Comparison of ENCODE assay signal across 12 cellular contexts in the genomic region with DNA sequence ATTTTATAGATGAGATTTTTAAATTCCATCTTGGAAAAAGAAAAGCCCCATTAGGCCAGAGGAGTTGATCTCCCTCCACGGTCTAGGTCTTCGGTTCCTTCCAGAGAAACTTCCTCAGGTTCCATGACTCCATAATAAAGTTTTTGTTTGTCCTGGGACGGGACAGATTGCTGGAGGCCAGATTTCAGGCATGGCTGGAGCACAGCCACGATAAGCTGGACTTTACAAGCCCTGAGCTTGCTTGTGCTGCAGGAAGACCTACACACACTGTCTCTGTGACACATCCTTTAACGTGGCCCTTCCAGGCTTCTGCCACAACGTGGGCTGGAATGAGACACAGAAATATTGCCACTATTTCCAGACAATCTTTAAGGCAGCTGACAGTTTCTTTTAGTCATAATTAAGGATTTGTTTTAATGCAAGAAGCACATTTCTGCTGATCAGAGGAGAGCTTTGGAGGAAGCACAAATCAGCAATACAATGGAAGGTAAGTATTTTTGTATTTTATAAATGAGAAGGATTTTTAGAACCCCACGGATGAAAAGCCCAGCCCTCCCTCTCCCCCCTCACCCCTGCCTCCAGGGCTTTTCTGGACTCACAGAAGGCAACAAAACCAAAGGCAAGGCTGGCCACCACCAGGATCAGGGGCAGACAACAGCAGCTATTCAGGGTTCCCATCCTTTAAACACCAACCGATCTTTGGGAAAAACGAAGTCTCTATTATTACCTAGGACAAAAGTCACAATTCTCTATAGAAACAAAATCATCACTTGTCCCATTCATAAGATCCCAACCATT. TPM values are rescaled to one million over a fixed set of nuclear protein-coding genes. Genes with fewer than 3 reads are reported as not detected.
DNase-seq lines count a peak whose midpoint lies in the region; ATAC-seq, FAIRE-seq and TF ChIP-seq lines count a peak whose summit lies in the region.
"Had no signal": no experiment of that assay in that cellular context is flagged by ENCODE, and none has a peak within 500 bp of the region (broad histone marks: within the 10 kb centered on the region; RNA-seq: fewer than 3 reads in every experiment).

No MANE protein-coding gene starts in this region.

- FAIRE-seq in H1 (lab: Jason Lieb, UNC): no peak
- FAIRE-seq: TTC549 had no signal

- TF ChIP-seq POLR2A in IMR-90 (IDR thresholded peaks at IDR 0.05; ENCODE audit: low read depth, low read length): no peak
- peak in 1 of 2 experiments; percentile 18; a peak in 1 of 3 replicates for TF ChIP-seq POLR2A in H1 (IDR thresholded peaks at IDR 0.05; ENCODE audit: control extremely low read depth in 1 of 2, low read depth in 2 of 2, low read length in 2 of 2)
- TF ChIP-seq POLR2A in thyroid gland (IDR thresholded peaks at IDR 0.05): no peak

- H4K8ac ChIP-seq in IMR-90 (ENCODE audit: low read depth in 2 of 2, low read length in 2 of 2) (0 out of 4 replicates have a peak overlapping the region, but pooled peaks of 1 of the 2 experiments have one; percentile 3), H1 (ENCODE audit: extremely low read depth, insufficient read depth, low read length) (no peak overlapping the region)

- H2BK120ac ChIP-seq in IMR-90 (ENCODE audit: low read depth, low read length) (no peak overlapping the region), H1 (replicated peaks; ENCODE audit: low read depth, low read length) (peak overlapping the region; percentile 75)

- H3K9me1 ChIP-seq in IMR-90 (ENCODE audit: insufficient read depth, low read length): peaks cover 24% of the 10 kb centered on the region

- H2BK15ac ChIP-seq in IMR-90 (ENCODE audit: low read depth, low read length) (no peak overlapping the region), H1 (ENCODE audit: low read length) (no peak overlapping the region; the same call in 1 of the 2 replicates)

- peaks cover 34% of the 10 kb centered on the region for H3K4me1 ChIP-seq in IMR-90 (ENCODE audit: control insufficient read depth, insufficient read depth, low read length)
- H3K4me1 ChIP-seq in H1 (replicated peaks in 1 of 4; ENCODE audit: control insufficient read depth in 3 of 4, insufficient read depth in 4 of 4, low read length in 3 of 4): peaks cover 29 to 51% (median 38%) of the 10 kb centered on the region in 4 experiments
- peaks cover 87% of the 10 kb centered on the region for H3K4me1 ChIP-seq in lower lobe of right lung
- H3K4me1 ChIP-seq in thyroid gland: peaks cover 85 to 91% of the 10 kb centered on the region in 2 donors
- peaks cover 5% of the 10 kb centered on the region for H3K4me1 ChIP-seq in CD8-positive, alpha-beta memory T cell (ENCODE audit: insufficient read depth, low read length)
- no peaks in the 10 kb centered on the region for H3K4me1 ChIP-seq in CD4-positive, alpha-beta memory T cell (ENCODE audit: insufficient read depth, low read length)

- H3K27ac Mint-ChIP-seq in CD8-positive, alpha-beta memory T cell: no peak overlapping the region
- H3K27ac Mint-ChIP-seq in CD4-positive, alpha-beta memory T cell: no peak overlapping the region
- H3K27ac Mint-ChIP-seq: stimulated activated naive CD8-positive, alpha-beta T cell treated with anti-CD3 and anti-CD28 coated beads, Interleukin-15, amount 100 ng/mL, for 72 hours had no signal

- H2AK5ac ChIP-seq in IMR-90 (ENCODE audit: low read depth, low read length): no peak overlapping the region
- H2AK5ac ChIP-seq in H1 (ENCODE audit: low read depth, low read length): peak overlapping the region; percentile 8; the same call in 1 of the 2 replicates

- no peak for TF ChIP-seq EP300 in H1 (IDR thresholded peaks at IDR 0.05; ENCODE audit: borderline replicate concordance in 1 of 2, low read depth in 2 of 2, low read length in 2 of 2)

- H2BK5ac ChIP-seq in IMR-90 (ENCODE audit: low read depth, low read length, poor library complexity, severe bottlenecking) (no peak overlapping the region), H1 (ENCODE audit: low read depth, low read length) (peak overlapping the region; percentile 81)

- ATAC-seq in IMR-90 (ENCODE audit: low read depth): peak; percentile 10; the same call in 1 of the 2 replicates
- no peak for ATAC-seq in lower lobe of right lung
- ATAC-seq in HG03108 (IDR thresholded peaks at IDR 0.05; ENCODE audit: unreplicated experiment): no peak
- ATAC-seq: stimulated activated naive CD8-positive, alpha-beta T cell treated with anti-CD3 and anti-CD28 coated beads, Interleukin-15, amount 100 ng/mL, for 72 hours had no signal

- H3K4ac ChIP-seq in IMR-90 (ENCODE audit: low read depth, low read length) (no peak overlapping the region; the same call in 1 of the 2 replicates), H1 (replicated peaks; ENCODE audit: insufficient read length, low read depth, low read length) (peak overlapping the region; percentile 84)

- H2BK12ac ChIP-seq in H1 (ENCODE audit: low read depth, low read length): peak overlapping the region; percentile 78; the same call in 1 of the 2 replicates

- H3K4me3 ChIP-seq in IMR-90 (ENCODE audit: insufficient read depth, low read depth, low read length) (no peak overlapping the region), H1 (ENCODE audit: extremely low read depth in 1 of 4, insufficient read depth in 2 of 4, low read depth in 3 of 4, low read length in 4 of 4) (peak overlapping the region; percentile 16 to 87 (median 30); a peak in 7 of 8 replicates), lower lobe of right lung (no peak overlapping the region), thyroid gland (replicated peaks in 1 of 3) (no peak overlapping the region)
- H3K4me3 ChIP-seq in CD8-positive, alpha-beta memory T cell (ENCODE audit: low read length): no peak overlapping the region
- no peak overlapping the region for H3K4me3 ChIP-seq in CD4-positive, alpha-beta memory T cell (ENCODE audit: low read length in 2 of 2)
- H3K4me3 ChIP-seq: cardiac muscle cell had no signal

- TF ChIP-seq CTCF in IMR-90 (conservative IDR thresholded peaks at IDR 0.05; ENCODE audit: low read depth, low read length) (no peak), H1 (IDR thresholded peaks at IDR 0.05; ENCODE audit: control extremely low read depth in 1 of 3, insufficient read depth in 1 of 3, low read depth in 1 of 3, low read length in 3 of 3) (no peak), lower lobe of right lung (IDR thresholded peaks at IDR 0.05) (no peak), thyroid gland (IDR thresholded peaks at IDR 0.05) (no peak)

- dilution Hi-C loops in IMR-90 (cut with HindIII; ENCODE audit: low sequenced_read_pairs, unreplicated experiment): no loop called here

- H2BK20ac ChIP-seq in IMR-90 (ENCODE audit: low read depth, low read length) (no peak overlapping the region), H1 (ENCODE audit: low read length) (peak overlapping the region; percentile 62; the same call in 1 of the 2 replicates)

- peak; percentile 54 for DNase-seq in IMR-90
- DNase-seq in H1 (ENCODE audit: low read depth in 1 of 2, low spot score in 2 of 2): no peak
- DNase-seq in lower lobe of right lung: no peak
- peak; percentile 50 to 53 for DNase-seq in thyroid gland
- no peak for DNase-seq in CD8-positive, alpha-beta memory T cell
- no peak for DNase-seq in CD4-positive, alpha-beta memory T cell
- DNase-seq in activated naive CD4-positive, alpha-beta T cell treated with anti-CD3 and anti-CD28 coated beads, Interleukin-2, amount 50 U/mL, for 16 hours: no peak
- DNase-seq: NCI-H187 treated with DMSO at 0.1 percent for 48 hours; stimulated activated naive CD8-positive, alpha-beta T cell treated with anti-CD3 and anti-CD28 coated beads, Interleukin-15, amount 100 ng/mL, for 72 hours had no signal

- no peak overlapping the region for H4K91ac ChIP-seq in IMR-90 (ENCODE audit: insufficient read depth, low read depth, low read length)
- H4K91ac ChIP-seq in H1 (replicated peaks; ENCODE audit: insufficient read length, low read length): peak overlapping the region; percentile 72

- no TSS peak for BruUV-seq in IMR-90 (replicated peaks; lab: Mats Ljungman, UMichigan)

- no peak overlapping the region for H3K18ac ChIP-seq in IMR-90 (ENCODE audit: low read depth, low read length)
- peak overlapping the region; percentile 65; the same call in 1 of the 2 replicates for H3K18ac ChIP-seq in H1 (ENCODE audit: extremely low read depth, low read length)

- peaks cover 33 to 79% of the 10 kb centered on the region in 2 donors for H3K27me3 Mint-ChIP-seq in CD8-positive, alpha-beta memory T cell
- H3K27me3 Mint-ChIP-seq in CD4-positive, alpha-beta memory T cell: peaks cover 57 to 63% of the 10 kb centered on the region in 2 donors

- H3K36me3 ChIP-seq in IMR-90 (ENCODE audit: control insufficient read depth, insufficient read depth, low read length): peaks cover 12% of the 10 kb centered on the region
- peaks cover 0 to 31% (median 3%) of the 10 kb centered on the region in 4 experiments; a peak in 6 of 8 replicates for H3K36me3 ChIP-seq in H1 (ENCODE audit: control insufficient read depth in 2 of 4, insufficient read depth in 4 of 4, low read length in 3 of 4)
- H3K36me3 ChIP-seq in lower lobe of right lung: no peaks in the 10 kb centered on the region
- H3K36me3 ChIP-seq in thyroid gland: no peaks in the 10 kb centered on the region
- no peaks in the 10 kb centered on the region for H3K36me3 ChIP-seq in CD8-positive, alpha-beta memory T cell (ENCODE audit: insufficient read depth, low read length)
- no peaks in the 10 kb centered on the region for H3K36me3 ChIP-seq in CD4-positive, alpha-beta memory T cell (ENCODE audit: insufficient read depth, low read length)

- no peak for TF ChIP-seq RAD21 in IMR-90 (IDR thresholded peaks at IDR 0.05; ENCODE audit: low read length)
- no peak for TF ChIP-seq RAD21 in H1 (IDR thresholded peaks at IDR 0.05 in 1 of 2, conservative IDR thresholded peaks at IDR 0.05 in 1 of 2; ENCODE audit: low read depth in 2 of 2, low read length in 2 of 2)

- H3K14ac ChIP-seq in IMR-90 (replicated peaks; ENCODE audit: low read depth, low read length) (no peak overlapping the region), H1 (ENCODE audit: insufficient read length) (no peak overlapping the region)

- H3K9me3 ChIP-seq in IMR-90 (ENCODE audit: control insufficient read depth, insufficient read depth, low read length) (no peaks in the 10 kb centered on the region), H1 (ENCODE audit: insufficient read depth in 2 of 2, low read depth in 1 of 2, low read length in 1 of 2) (no peaks in the 10 kb centered on the region), lower lobe of right lung (no peaks in the 10 kb centered on the region), thyroid gland (no peaks in the 10 kb centered on the region)
- H3K9me3 ChIP-seq in CD8-positive, alpha-beta memory T cell (ENCODE audit: low read length): no peaks in the 10 kb centered on the region
- no peaks in the 10 kb centered on the region for H3K9me3 ChIP-seq in CD4-positive, alpha-beta memory T cell (ENCODE audit: control insufficient read depth in 1 of 2, low read length in 2 of 2)

- peak overlapping the region; percentile 21 for H2AFZ ChIP-seq in IMR-90 (replicated peaks; ENCODE audit: low read length, poor library complexity)
- H2AFZ ChIP-seq in H1 (ENCODE audit: low read length): no peak overlapping the region

- H3K4me2 ChIP-seq in IMR-90 (ENCODE audit: low read depth, low read length): no peak overlapping the region; the same call in 1 of the 2 replicates
- peak overlapping the region; percentile 79 to 84 for H3K4me2 ChIP-seq in H1 (ENCODE audit: insufficient read depth in 1 of 2, low read depth in 2 of 2, low read length in 2 of 2)

- 40% methylated on average over 1 of the region's 9 CpGs; no CpG with 5 or more reads in 1 of the 2 experiments for WGBS in IMR-90 (ENCODE audit: extremely low coverage in 2 of 2, insufficient read length in 1 of 2), 2 experiments
- 29% methylated on average over 9 of the region's 9 CpGs; no CpG with 5 or more reads in 1 of the 2 experiments for WGBS in H1 (ENCODE audit: extremely low coverage in 1 of 2, insufficient coverage in 1 of 2, insufficient read length in 1 of 2, insufficient replicate concordance in 2 of 2, low coverage in 1 of 2, low lambda C conversion rate in 2 of 2, missing lambda C conversion rate in 1 of 2), 2 experiments
- 20 to 23% methylated on average over 8 to 9 of the region's 9 CpGs for WGBS in thyroid gland, 2 donors

- H3K9ac ChIP-seq in IMR-90 (ENCODE audit: low read depth, low read length) (no peak overlapping the region), H1 (replicated peaks in 1 of 4; ENCODE audit: extremely low read depth in 1 of 4, low read depth in 3 of 4, low read length in 3 of 4) (peak overlapping the region in 3 of 4 experiments; percentile 31 to 65 (median 31); a peak in 5 of 7 replicates)

- peaks cover 90% of the 10 kb centered on the region for H4K20me1 ChIP-seq in IMR-90 (ENCODE audit: insufficient read depth, low read length)
- peaks cover 12 to 26% of the 10 kb centered on the region in 2 experiments for H4K20me1 ChIP-seq in H1 (replicated peaks in 1 of 2; ENCODE audit: control insufficient read depth in 1 of 2, insufficient read depth in 2 of 2, low read length in 2 of 2)

- H3K23me2 ChIP-seq in H1 (ENCODE audit: low read depth, low read length): peaks cover 7% of the 10 kb centered on the region

- H3K27ac ChIP-seq in IMR-90 (ENCODE audit: insufficient read depth, low read length) (no peak overlapping the region), H1 (ENCODE audit: low read depth, low read length) (peak overlapping the region; percentile 87), lower lobe of right lung (peak overlapping the region; percentile 21), thyroid gland (peak overlapping the region; percentile 95 to 99 (median 98))
- H3K27ac ChIP-seq in CD8-positive, alpha-beta memory T cell (ENCODE audit: low read depth, low read length): no peak overlapping the region
- no peak overlapping the region for H3K27ac ChIP-seq in CD4-positive, alpha-beta memory T cell (ENCODE audit: low read depth, low read length)
- H3K27ac ChIP-seq: cardiac muscle cell had no signal

- in situ Hi-C loops in IMR-90 (cut with MboI; ENCODE audit: low sequenced_read_pairs): loop anchor here (10.0 kb wide), 1 partner anchor 99 kb away; no protein-coding TSS in a partner anchor

- intact Hi-C loops in IMR-90 (cut with micrococcal nuclease) (no loop called here), lower lobe of right lung (cut with DNase I) (no loop called here), thyroid gland (cut with DNase I) (loop anchor here (10.0 kb wide), 1 partner anchor 69 kb away; no protein-coding TSS in a partner anchor)
- intact Hi-C loops in CD4-positive, alpha-beta memory T cell (cut with micrococcal nuclease): no loop called here

- H3K79me1 ChIP-seq in IMR-90 (ENCODE audit: low read depth in 1 of 2, low read length in 2 of 2) (peaks cover 4 to 54% of the 10 kb centered on the region in 2 experiments; a peak in 2 of 4 replicates), H1 (ENCODE audit: low read depth, low read length) (peaks cover 10% of the 10 kb centered on the region)

- H3K4me3 Mint-ChIP-seq in CD8-positive, alpha-beta memory T cell: no peak overlapping the region
- H3K4me3 Mint-ChIP-seq in CD4-positive, alpha-beta memory T cell: peak overlapping the region in 1 of 8 donors; percentile 13
- H3K4me3 Mint-ChIP-seq: stimulated activated naive CD8-positive, alpha-beta T cell treated with anti-CD3 and anti-CD28 coated beads, Interleukin-15, amount 100 ng/mL, for 72 hours had no signal

- POLR2A ChIA-PET in IMR-90 (lab: Charles Lee; ENCODE audit: unreplicated experiment) (no interaction called here), H1 (lab: Charles Lee; ENCODE audit: partially characterized antibody) (interaction anchor here (0.7 to 3.9 kb wide), 9 partner anchors 9 to 106 kb away, joined by 3 to 22 read pairs (median 3); no protein-coding TSS in a partner anchor)
- POLR2A ChIA-PET in CD8-positive, alpha-beta memory T cell (lab: Charles Lee): no interaction called here
- POLR2A ChIA-PET in CD4-positive, alpha-beta memory T cell (lab: Charles Lee; ENCODE audit: partially characterized antibody): no interaction called here

- no peaks in the 10 kb centered on the region for H3K36me3 Mint-ChIP-seq in CD8-positive, alpha-beta memory T cell
- peaks cover 0 to 2% of the 10 kb centered on the region in 2 donors for H3K36me3 Mint-ChIP-seq in CD4-positive, alpha-beta memory T cell

- H4K5ac ChIP-seq in IMR-90 (ENCODE audit: low read depth, low read length) (no peak overlapping the region), H1 (ENCODE audit: insufficient read length, low read depth, low read length) (peak overlapping the region; percentile 75)

- H3K23ac ChIP-seq in IMR-90 (ENCODE audit: low read depth, low read length): peak overlapping the region; percentile 26; the same call in 1 of the 2 replicates
- no peak overlapping the region for H3K23ac ChIP-seq in H1 (ENCODE audit: insufficient read length)

- peaks cover 0 to 5% (median 0%) of the 10 kb centered on the region in 5 donors for H3K9me3 Mint-ChIP-seq in CD8-positive, alpha-beta memory T cell
- H3K9me3 Mint-ChIP-seq in CD4-positive, alpha-beta memory T cell: peaks cover 0 to 2% (median 0%) of the 10 kb centered on the region in 8 donors
- H3K9me3 Mint-ChIP-seq: stimulated activated naive CD8-positive, alpha-beta T cell treated with anti-CD3 and anti-CD28 coated beads, Interleukin-15, amount 100 ng/mL, for 72 hours had no signal

- H3K79me2 ChIP-seq in H1 (ENCODE audit: control insufficient read depth in 1 of 2, insufficient read depth in 2 of 2, low read length in 2 of 2): peaks cover 65 to 97% of the 10 kb centered on the region in 2 experiments

- H3K56ac ChIP-seq in IMR-90 (ENCODE audit: extremely low read depth, insufficient read depth, low read length): no peak overlapping the region
- no peak overlapping the region for H3K56ac ChIP-seq in H1 (replicated peaks; ENCODE audit: insufficient read length, low read depth, low read length)

- peak overlapping the region; percentile 47 for H2AK9ac ChIP-seq in IMR-90 (replicated peaks; ENCODE audit: low read depth, low read length, poor library complexity)

- H3K4me1 Mint-ChIP-seq in CD8-positive, alpha-beta memory T cell: peaks cover 7 to 19% (median 13%) of the 10 kb centered on the region in 3 donors
- peaks cover 4 to 9% (median 6%) of the 10 kb centered on the region in 4 donors for H3K4me1 Mint-ChIP-seq in CD4-positive, alpha-beta memory T cell
- H3K4me1 Mint-ChIP-seq: stimulated activated naive CD8-positive, alpha-beta T cell treated with anti-CD3 and anti-CD28 coated beads, Interleukin-15, amount 100 ng/mL, for 72 hours had no signal

- H3K27me3 ChIP-seq in IMR-90 (ENCODE audit: control insufficient read depth, insufficient read depth, low read length): no peaks in the 10 kb centered on the region
- no peaks in the 10 kb centered on the region for H3K27me3 ChIP-seq in H1 (replicated peaks in 1 of 4; ENCODE audit: control insufficient read depth in 3 of 4, extremely low read depth in 1 of 4, insufficient read depth in 3 of 4, low read length in 3 of 4)
- H3K27me3 ChIP-seq in lower lobe of right lung (ENCODE audit: low read depth): no peaks in the 10 kb centered on the region
- H3K27me3 ChIP-seq in thyroid gland: no peaks in the 10 kb centered on the region
- peaks cover 5% of the 10 kb centered on the region for H3K27me3 ChIP-seq in CD8-positive, alpha-beta memory T cell (ENCODE audit: insufficient read depth, low read length, poor library complexity, severe bottlenecking)
- H3K27me3 ChIP-seq in CD4-positive, alpha-beta memory T cell (ENCODE audit: insufficient read depth, low read length): peaks cover 14% of the 10 kb centered on the region
- H3K27me3 ChIP-seq: cardiac muscle cell had no signal

- CTCF ChIA-PET in IMR-90 (lab: Yijun Ruan, JAX) (interaction anchor here (1.1 to 1.9 kb wide), 2 partner anchors 9 to 106 kb away, joined by 3 to 7 read pairs; no protein-coding TSS in a partner anchor), H1 (lab: Charles Lee; ENCODE audit: partially characterized antibody) (interaction anchor here (0.8 to 2.3 kb wide), 5 partner anchors 21 to 368 kb away, joined by 3 to 9 read pairs (median 5); no protein-coding TSS in a partner anchor)
- CTCF ChIA-PET in CD8-positive, alpha-beta memory T cell (lab: Charles Lee): no interaction called here
- CTCF ChIA-PET in CD4-positive, alpha-beta memory T cell (lab: Charles Lee; ENCODE audit: partially characterized antibody): no interaction called here

RNA-seq across cellular contexts. Expression of gene CTBP2, which starts 6.5 kb away (rescaled TPM):
- 74.2 and 81.0 TPM in 2 replicates for total RNA-seq in IMR-90 (2012; rRNA removed)
- 80.2 and 86.6 TPM in 2 replicates for polyA plus RNA-seq in IMR-90 (2012; rRNA removed)
- 63.0 and 104 TPM in 2 replicates for polyA plus RNA-seq in IMR-90 (2012; cell fraction: cytosol; rRNA removed)
- 167 and 220 TPM in 2 replicates for polyA plus RNA-seq in IMR-90 (2012; cell fraction: nucleus; rRNA removed; ENCODE audit: low replicate concordance)
- 218 and 221 TPM in 2 replicates for total RNA-seq in H1 (2021; fragmentation: NEBNext Ultra II Directional; extraction: Animal tissue kit (Norgen Biotek cat#: 25700))
- 208 and 274 TPM in 2 replicates for polyA plus RNA-seq in H1 (2011; rRNA removed)
- 254 TPM for polyA plus RNA-seq in H1 (2011; cell fraction: cytosol; rRNA removed)
- polyA plus RNA-seq in H1 (2011; cell fraction: nucleus; rRNA removed): 524 TPM
- polyA plus RNA-seq in H1 (2012, experiment 1 of 2): 156 to 222 TPM (median 206 TPM) in 4 replicates
- polyA plus RNA-seq in H1 (2012, experiment 2 of 2): 48.0 TPM
- polyA plus RNA-seq in H1 (2013, experiment 1 of 2): 109 TPM
- 108 TPM for polyA plus RNA-seq in H1 (2013, experiment 2 of 2)
- 244 and 299 TPM in 2 replicates for polyA minus RNA-seq in H1 (2011; rRNA and poly(A)+ RNA removed)
- 209 TPM for polyA minus RNA-seq in H1 (2011; cell fraction: cytosol; rRNA and poly(A)+ RNA removed)
- 223 TPM for polyA minus RNA-seq in H1 (2011; cell fraction: nucleus; rRNA and poly(A)+ RNA removed)
- 73.0 TPM for total RNA-seq in lower lobe of right lung
- total RNA-seq in thyroid gland: 100 to 1,000 TPM in 3 of 4 donors, 10 to 100 TPM in 1; 92.4 to 136 (median 125) TPM
- total RNA-seq in CD8-positive, alpha-beta memory T cell: 1 to 10 TPM; 1.4 to 1.8 TPM
- polyA plus RNA-seq in CD8-positive, alpha-beta memory T cell: 2.8 TPM
- under 1 TPM; 0.61 to 0.97 TPM for total RNA-seq in CD4-positive, alpha-beta memory T cell
- polyA plus RNA-seq in CD4-positive, alpha-beta memory T cell: under 1 TPM in 1 of 2 donors, not detected in 1; 0.16 TPM

Comparison
In these comparisons a context has a peak if more than half of its experiments do, and no peak if none do; other contexts are left out.
1. DNase-seq: peak in IMR-90 (single experiment) and thyroid gland (2 of 2); none in H1 (0 of 2), lower lobe of right lung (single experiment), CD8-positive, alpha-beta memory T cell (0 of 5), CD4-positive, alpha-beta memory T cell (0 of 5) and activated naive CD4-positive, alpha-beta T cell treated with anti-CD3 and anti-CD28 coated beads, Interleukin-2, amount 50 U/mL, for 16 hours (single experiment).
2. H3K27ac ChIP-seq: peak in H1 (single experiment), lower lobe of right lung (single experiment) and thyroid gland (3 of 3); none in IMR-90 (single experiment), CD8-positive, alpha-beta memory T cell (single experiment) and CD4-positive, alpha-beta memory T cell (single experiment).
3. H3K4me3 ChIP-seq: peak in H1 (4 of 4); none in IMR-90 (single experiment), lower lobe of right lung (single experiment), thyroid gland (0 of 3), CD8-positive, alpha-beta memory T cell (single experiment) and CD4-positive, alpha-beta memory T cell (0 of 2).
4. RNA of gene CTBP2, which starts 6.5 kb away (total RNA-seq): 218 to 221 TPM in H1, 92.4 to 136 TPM in thyroid gland, 74.2 to 81.0 TPM in IMR-90 and 73.0 TPM in lower lobe of right lung (single experiment); 1.4 to 1.8 TPM in CD8-positive, alpha-beta memory T cell and 0.61 to 0.97 TPM in CD4-positive, alpha-beta memory T cell; every median in the first group is over 10 times any median in the second.
5. CTCF ChIA-PET loops: an anchor here in IMR-90 (1.1 to 1.9 kb wide) and H1 (0.8 to 2.3 kb wide); none called in CD8-positive, alpha-beta memory T cell and CD4-positive, alpha-beta memory T cell.